ENCODE assay signal across 25 cellular contexts in genomic region chr19:35885909-35886308, GRCh38. TPM values are rescaled to one million over a fixed set of nuclear protein-coding genes. Genes with fewer than 3 reads are reported as not detected.
DNase-seq lines count a peak whose midpoint lies in the region; ATAC-seq lines count a peak whose summit lies in the region.
"Had no signal": no experiment of that assay in that cellular context is flagged by ENCODE, and none has a peak within 500 bp of the region (broad histone marks: within the 10 kb centered on the region; RNA-seq: fewer than 3 reads in every experiment).

No MANE protein-coding gene starts in this region.

- intact Hi-C loops in activated T-helper 1 cell treated with anti-CD3 and anti-CD28 coated beads, Interleukin-12 subunit alpha, Interleukin-12 subunit beta, Interleukin-2, Interleukin-4 antibody, amounts not matched to agents 30 ng/mL and 10 ng/mL and 1 ng/mL, durations not matched to agents 14 hours and 24 hours and 36 hours (cut with micrococcal nuclease) = no loop called here

- ATAC-seq in stimulated activated naive CD8-positive, alpha-beta T cell treated with anti-CD3 and anti-CD28 coated beads, Interleukin-15, amount 100 ng/mL, for 72 hours = no peak
- ATAC-seq in memory B cell (ENCODE audit: low read depth) = no peak
- no peak for ATAC-seq in stimulated activated naive B cell treated with anti-CD40 and anti-IgM and Interleukin-4, amounts not matched to agents 10 μg/mL and 1 μg/mL and 100 μg/mL, for 72 hours (replicated peaks)
- ATAC-seq in HG02610 (IDR thresholded peaks at IDR 0.05; ENCODE audit: unreplicated experiment) = no peak
- ATAC-seq: K562, Panc1 had no signal

- H3K4me3 Mint-ChIP-seq in stimulated activated naive CD8-positive, alpha-beta T cell treated with anti-CD3 and anti-CD28 coated beads, Interleukin-15, Interleukin-2, amounts not matched to agents 100 ng/mL and 50 ng/mL, for 24 hours = no peak overlapping the region
- H3K4me3 Mint-ChIP-seq in stimulated activated naive CD8-positive, alpha-beta T cell treated with anti-CD3 and anti-CD28 coated beads, Interleukin-15, amount 100 ng/mL, for 72 hours = no peak overlapping the region
- H3K4me3 Mint-ChIP-seq in activated T-helper 1 cell treated with anti-CD3 and anti-CD28 coated beads, Interleukin-12 subunit alpha, Interleukin-12 subunit beta, Interleukin-2, Interleukin-4 antibody, amounts not matched to agents 30 ng/mL and 10 ng/mL and 1 ng/mL, durations not matched to agents 14 hours and 24 hours and 36 hours = no peak overlapping the region
- no peak overlapping the region for H3K4me3 Mint-ChIP-seq in memory B cell
- no peak overlapping the region for H3K4me3 Mint-ChIP-seq in stimulated activated naive B cell treated with anti-CD40 and anti-IgM and Interleukin-4, amounts not matched to agents 10 μg/mL and 1 μg/mL and 100 μg/mL, for 72 hours
- H3K4me3 Mint-ChIP-seq: HFFc6 had no signal

- peaks cover 5% of the 10 kb centered on the region for H3K4me1 Mint-ChIP-seq in stimulated activated naive CD8-positive, alpha-beta T cell treated with anti-CD3 and anti-CD28 coated beads, Interleukin-15, Interleukin-2, amounts not matched to agents 100 ng/mL and 50 ng/mL, for 24 hours (ENCODE audit: low read depth)
- peaks cover 24% of the 10 kb centered on the region for H3K4me1 Mint-ChIP-seq in stimulated activated naive CD8-positive, alpha-beta T cell treated with anti-CD3 and anti-CD28 coated beads, Interleukin-15, amount 100 ng/mL, for 72 hours
- peaks cover 19% of the 10 kb centered on the region for H3K4me1 Mint-ChIP-seq in activated T-helper 1 cell treated with anti-CD3 and anti-CD28 coated beads, Interleukin-12 subunit alpha, Interleukin-12 subunit beta, Interleukin-2, Interleukin-4 antibody, amounts not matched to agents 30 ng/mL and 10 ng/mL and 1 ng/mL, durations not matched to agents 14 hours and 24 hours and 36 hours (ENCODE audit: low read depth)
- H3K4me1 Mint-ChIP-seq in memory B cell = peaks cover 18% of the 10 kb centered on the region
- H3K4me1 Mint-ChIP-seq in stimulated activated naive B cell treated with anti-CD40 and anti-IgM and Interleukin-4, amounts not matched to agents 10 μg/mL and 1 μg/mL and 100 μg/mL, for 72 hours = peaks cover 31 to 60% of the 10 kb centered on the region in 2 donors

- peak overlapping the region; percentile 36 for H3K27ac Mint-ChIP-seq in stimulated activated naive CD8-positive, alpha-beta T cell treated with anti-CD3 and anti-CD28 coated beads, Interleukin-15, Interleukin-2, amounts not matched to agents 100 ng/mL and 50 ng/mL, for 24 hours
- peak overlapping the region in 1 of 2 donors; percentile 91 for H3K27ac Mint-ChIP-seq in stimulated activated naive CD8-positive, alpha-beta T cell treated with anti-CD3 and anti-CD28 coated beads, Interleukin-15, amount 100 ng/mL, for 72 hours
- H3K27ac Mint-ChIP-seq in activated T-helper 1 cell treated with anti-CD3 and anti-CD28 coated beads, Interleukin-12 subunit alpha, Interleukin-12 subunit beta, Interleukin-2, Interleukin-4 antibody, amounts not matched to agents 30 ng/mL and 10 ng/mL and 1 ng/mL, durations not matched to agents 14 hours and 24 hours and 36 hours = peak overlapping the region; percentile 29
- peak overlapping the region; percentile 39 for H3K27ac Mint-ChIP-seq in memory B cell
- H3K27ac Mint-ChIP-seq in stimulated activated naive B cell treated with anti-CD40 and anti-IgM and Interleukin-4, amounts not matched to agents 10 μg/mL and 1 μg/mL and 100 μg/mL, for 72 hours = peak overlapping the region; percentile 95
- H3K27ac Mint-ChIP-seq: HFFc6 had no signal

- no peaks in the 10 kb centered on the region for H3K27me3 Mint-ChIP-seq in stimulated activated naive CD8-positive, alpha-beta T cell treated with anti-CD3 and anti-CD28 coated beads, Interleukin-15, Interleukin-2, amounts not matched to agents 100 ng/mL and 50 ng/mL, for 24 hours
- H3K27me3 Mint-ChIP-seq in stimulated activated naive CD8-positive, alpha-beta T cell treated with anti-CD3 and anti-CD28 coated beads, Interleukin-15, amount 100 ng/mL, for 72 hours = no peaks in the 10 kb centered on the region
- no peaks in the 10 kb centered on the region for H3K27me3 Mint-ChIP-seq in activated T-helper 1 cell treated with anti-CD3 and anti-CD28 coated beads, Interleukin-12 subunit alpha, Interleukin-12 subunit beta, Interleukin-2, Interleukin-4 antibody, amounts not matched to agents 30 ng/mL and 10 ng/mL and 1 ng/mL, durations not matched to agents 14 hours and 24 hours and 36 hours (ENCODE audit: insufficient read depth)
- H3K27me3 Mint-ChIP-seq in memory B cell = no peaks in the 10 kb centered on the region
- H3K27me3 Mint-ChIP-seq in stimulated activated naive B cell treated with anti-CD40 and anti-IgM and Interleukin-4, amounts not matched to agents 10 μg/mL and 1 μg/mL and 100 μg/mL, for 72 hours = no peaks in the 10 kb centered on the region

- peaks cover 48% of the 10 kb centered on the region for H3K36me3 Mint-ChIP-seq in stimulated activated naive CD8-positive, alpha-beta T cell treated with anti-CD3 and anti-CD28 coated beads, Interleukin-15, Interleukin-2, amounts not matched to agents 100 ng/mL and 50 ng/mL, for 24 hours (ENCODE audit: low read depth)
- H3K36me3 Mint-ChIP-seq in activated T-helper 1 cell treated with anti-CD3 and anti-CD28 coated beads, Interleukin-12 subunit alpha, Interleukin-12 subunit beta, Interleukin-2, Interleukin-4 antibody, amounts not matched to agents 30 ng/mL and 10 ng/mL and 1 ng/mL, durations not matched to agents 14 hours and 24 hours and 36 hours (ENCODE audit: low read depth) = peaks cover 37% of the 10 kb centered on the region
- H3K36me3 Mint-ChIP-seq in memory B cell = peaks cover 35% of the 10 kb centered on the region
- peaks cover 40 to 52% of the 10 kb centered on the region in 2 donors for H3K36me3 Mint-ChIP-seq in stimulated activated naive B cell treated with anti-CD40 and anti-IgM and Interleukin-4, amounts not matched to agents 10 μg/mL and 1 μg/mL and 100 μg/mL, for 72 hours

- no peaks in the 10 kb centered on the region for H3K9me3 Mint-ChIP-seq in stimulated activated naive CD8-positive, alpha-beta T cell treated with anti-CD3 and anti-CD28 coated beads, Interleukin-15, Interleukin-2, amounts not matched to agents 100 ng/mL and 50 ng/mL, for 24 hours
- no peaks in the 10 kb centered on the region for H3K9me3 Mint-ChIP-seq in stimulated activated naive CD8-positive, alpha-beta T cell treated with anti-CD3 and anti-CD28 coated beads, Interleukin-15, amount 100 ng/mL, for 72 hours
- H3K9me3 Mint-ChIP-seq in activated T-helper 1 cell treated with anti-CD3 and anti-CD28 coated beads, Interleukin-12 subunit alpha, Interleukin-12 subunit beta, Interleukin-2, Interleukin-4 antibody, amounts not matched to agents 30 ng/mL and 10 ng/mL and 1 ng/mL, durations not matched to agents 14 hours and 24 hours and 36 hours = no peaks in the 10 kb centered on the region
- H3K9me3 Mint-ChIP-seq in memory B cell = no peaks in the 10 kb centered on the region
- peaks cover 4 to 5% of the 10 kb centered on the region in 2 donors for H3K9me3 Mint-ChIP-seq in stimulated activated naive B cell treated with anti-CD40 and anti-IgM and Interleukin-4, amounts not matched to agents 10 μg/mL and 1 μg/mL and 100 μg/mL, for 72 hours
- H3K9me3 Mint-ChIP-seq: HFFc6 had no signal

- no peak for DNase-seq in stimulated activated naive CD8-positive, alpha-beta T cell treated with anti-CD3 and anti-CD28 coated beads, Interleukin-15, amount 100 ng/mL, for 72 hours
- no peak for DNase-seq in activated T-helper 1 cell treated with anti-CD3 and anti-CD28 coated beads, Interleukin-12 subunit alpha, Interleukin-12 subunit beta, Interleukin-2, Interleukin-4 antibody, amounts not matched to agents 30 ng/mL and 10 ng/mL and 1 ng/mL, durations not matched to agents 14 hours and 24 hours and 36 hours (ENCODE audit: low spot score)
- DNase-seq in memory B cell (ENCODE audit: low spot score in 2 of 2) (no peak), NCI-H524 treated with DMSO at 0.1 percent for 48 hours (lab: John Stamatoyannopoulos, UW) (no peak), medulla oblongata (ENCODE audit: extremely low spot score) (no peak)
- no peak for DNase-seq in stimulated activated naive B cell treated with anti-CD40 and anti-IgM and Interleukin-4, amounts not matched to agents 10 μg/mL and 1 μg/mL and 100 μg/mL, for 72 hours
- DNase-seq: BE2C; DMS79; H7; HFFc6; MG63; NCI-H1092; NCI-H1436; NCI-H187 treated with DMSO at 0.1 percent for 48 hours; NCI-H2107; NCI-H748 treated with DMSO at 0.1 percent for 48 hours; NK-92 treated with Interleukin-12 subunit alpha and Interleukin-12 subunit beta, amount 100 ng/mL, for 24 hours; SJCRH30 had no signal

RNA-seq across cellular contexts. Expression of gene NFKBID, which starts 14.4 kb away (rescaled TPM):
- total RNA-seq in activated T-helper 1 cell treated with anti-CD3 and anti-CD28 coated beads, Interleukin-12 subunit alpha, Interleukin-12 subunit beta, Interleukin-2, Interleukin-4 antibody, amounts not matched to agents 30 ng/mL and 10 ng/mL and 1 ng/mL, durations not matched to agents 14 hours and 24 hours and 36 hours = 163 and 164 TPM in 2 replicates

RNA-seq across cellular contexts. Expression of gene HCST, which starts 16.4 kb away (rescaled TPM):
- 58.5 and 62.2 TPM in 2 replicates for total RNA-seq in activated T-helper 1 cell treated with anti-CD3 and anti-CD28 coated beads, Interleukin-12 subunit alpha, Interleukin-12 subunit beta, Interleukin-2, Interleukin-4 antibody, amounts not matched to agents 30 ng/mL and 10 ng/mL and 1 ng/mL, durations not matched to agents 14 hours and 24 hours and 36 hours
- total RNA-seq: LHCN-M2, NCI-H460, SJCRH30 had no signal

RNA-seq across cellular contexts. Expression of gene APLP1, which starts 17.5 kb away (rescaled TPM):
- 2.3 and 2.4 TPM in 2 replicates for total RNA-seq in activated T-helper 1 cell treated with anti-CD3 and anti-CD28 coated beads, Interleukin-12 subunit alpha, Interleukin-12 subunit beta, Interleukin-2, Interleukin-4 antibody, amounts not matched to agents 30 ng/mL and 10 ng/mL and 1 ng/mL, durations not matched to agents 14 hours and 24 hours and 36 hours

RNA-seq across cellular contexts. Expression of gene TYROBP, which starts 22.2 kb away (rescaled TPM):
- total RNA-seq in activated T-helper 1 cell treated with anti-CD3 and anti-CD28 coated beads, Interleukin-12 subunit alpha, Interleukin-12 subunit beta, Interleukin-2, Interleukin-4 antibody, amounts not matched to agents 30 ng/mL and 10 ng/mL and 1 ng/mL, durations not matched to agents 14 hours and 24 hours and 36 hours = not detected in 2 replicates
- total RNA-seq: A673, H7, HFFc6, LHCN-M2, SJCRH30 had no signal

RNA-seq across cellular contexts. Expression of gene KIRREL2, which starts 29.2 kb away (rescaled TPM):
- total RNA-seq in activated T-helper 1 cell treated with anti-CD3 and anti-CD28 coated beads, Interleukin-12 subunit alpha, Interleukin-12 subunit beta, Interleukin-2, Interleukin-4 antibody, amounts not matched to agents 30 ng/mL and 10 ng/mL and 1 ng/mL, durations not matched to agents 14 hours and 24 hours and 36 hours = 1.7 TPM in 2 replicates
- total RNA-seq: LHCN-M2, SJCRH30 had no signal
